8 cellular contexts compared by ENCODE assay signal in genomic region chr12:57845478-57846284, GRCh38. TPM values are rescaled to one million over a fixed set of nuclear protein-coding genes. Genes with fewer than 3 reads are reported as not detected.
DNase-seq lines count a peak whose midpoint lies in the region; ATAC-seq and TF ChIP-seq lines count a peak whose summit lies in the region.

No MANE protein-coding gene starts in this region.

- H3K36me3 ChIP-seq in cardiac muscle cell: no peaks in the 10 kb centered on the region
- H3K36me3 ChIP-seq in parathyroid adenoma (ENCODE audit: control insufficient read depth, insufficient read depth, low read length): no peaks in the 10 kb centered on the region

- H3K27ac ChIP-seq in cardiac muscle cell: peak overlapping the region; percentile 100
- H3K27ac ChIP-seq in parathyroid adenoma: peak overlapping the region; percentile 99

- TF ChIP-seq CTCF in AG10803 (conservative IDR thresholded peaks at IDR 0.05; ENCODE audit: low read length) (no peak), cardiac muscle cell (IDR thresholded peaks at IDR 0.05; ENCODE audit: low read depth, low read length) (no peak), parathyroid adenoma (IDR thresholded peaks at IDR 0.05) (no peak)

- DNase-seq in AG10803 (ENCODE audit: low read depth) (peak; percentile 40), SK-N-DZ (ENCODE audit: low spot score) (peak; percentile 67), cardiac muscle cell (ENCODE audit: low read depth in 1 of 2, low spot score in 1 of 2) (peak; percentile 62 to 88)
- DNase-seq in activated naive CD8-positive, alpha-beta T cell treated with anti-CD3 and anti-CD28 coated beads, Interleukin-2, amount 50 U/mL, for 16 hours (ENCODE audit: low read depth, low spot score): peak; percentile 35

- H3K4me3 ChIP-seq in AG10803 (ENCODE audit: low read length): peak overlapping the region; percentile 96
- peak overlapping the region; percentile 82 for H3K4me3 ChIP-seq in cardiac muscle cell
- H3K4me3 ChIP-seq in parathyroid adenoma (ENCODE audit: low read depth, low read length): peak overlapping the region; percentile 98

- no peaks in the 10 kb centered on the region for H3K27me3 ChIP-seq in cardiac muscle cell
- no peaks in the 10 kb centered on the region for H3K27me3 ChIP-seq in parathyroid adenoma (ENCODE audit: control insufficient read depth, insufficient read depth, low read length)

- peak overlapping the region; percentile 99 for H2AFZ ChIP-seq in parathyroid adenoma

- H3K9me3 ChIP-seq in cardiac muscle cell (ENCODE audit: low read depth) (no peaks in the 10 kb centered on the region), parathyroid adenoma (ENCODE audit: control insufficient read depth, low read length) (no peaks in the 10 kb centered on the region)

- ATAC-seq in GM19035 (IDR thresholded peaks at IDR 0.05; ENCODE audit: unreplicated experiment) (peak; percentile 29), HG03280 (IDR thresholded peaks at IDR 0.05; ENCODE audit: unreplicated experiment) (peak; percentile 31), GM18519 (IDR thresholded peaks at IDR 0.05; ENCODE audit: low FRiP score, unreplicated experiment) (no peak)

- H3K4me2 ChIP-seq in parathyroid adenoma (ENCODE audit: low read length): peak overlapping the region; percentile 82

- H3K9ac ChIP-seq in parathyroid adenoma: peak overlapping the region; percentile 91

- peaks cover 50% of the 10 kb centered on the region for H3K79me2 ChIP-seq in parathyroid adenoma

- H3K4me1 ChIP-seq in cardiac muscle cell (ENCODE audit: low read depth) (peaks cover 41% of the 10 kb centered on the region), parathyroid adenoma (peaks cover 30% of the 10 kb centered on the region)

RNA-seq across cellular contexts. Expression of gene CTDSP2, which starts 0.8 kb away (rescaled TPM):
- polyA plus RNA-seq in SK-N-DZ (2014; cell fraction: cytosol; rRNA removed): 43.8 and 49.4 TPM in 2 replicates
- polyA plus RNA-seq in SK-N-DZ (2014; cell fraction: nucleus; rRNA removed): 45.8 and 57.4 TPM in 2 replicates
- 103 and 105 TPM in 2 replicates for total RNA-seq in cardiac muscle cell
- polyA plus RNA-seq in cardiac muscle cell: 82.9 and 108 TPM in 2 replicates

RNA-seq across cellular contexts. Expression of gene AVIL, which starts 27.1 kb away (rescaled TPM):
- polyA plus RNA-seq in SK-N-DZ (2014; cell fraction: cytosol; rRNA removed): 0.63 and 1.1 TPM in 2 replicates
- polyA plus RNA-seq in SK-N-DZ (2014; cell fraction: nucleus; rRNA removed): 4.4 and 4.9 TPM in 2 replicates
- total RNA-seq in cardiac muscle cell: 1.6 TPM in 2 replicates
- polyA plus RNA-seq in cardiac muscle cell: 1.7 and 2.9 TPM in 2 replicates
